Comparison of ENCODE assay signal across 1 cellular context in genomic region chr2:159286709-159287441, GRCh38.
TF ChIP-seq lines count a peak whose summit lies in the region.

No MANE protein-coding gene starts in this region.

TF ChIP-seq in HepG2, 621 proteins besides CTCF, POLR2A, EP300 and RAD21 (continued from another document and continues in another):
- TF ChIP-seq USF2 (IDR thresholded peaks at IDR 0.05; ENCODE audit: low read depth, low read length) (no peak), USF2 (CRISPR knock-in tag; IDR thresholded peaks at IDR 0.05; ENCODE audit: borderline replicate concordance) (0 out of 2 replicates have a peak, but pooled peaks have one; percentile 33), TGIF2 (CRISPR knock-in tag; IDR thresholded peaks at IDR 0.05) (peak; percentile 31; the same call in 1 of the 2 replicates), SSRP1 (CRISPR knock-in tag; IDR thresholded peaks at IDR 0.05) (0 out of 2 replicates have a peak, but pooled peaks have one; percentile 55), PLRG1 (conservative IDR thresholded peaks at IDR 0.05) (no peak), SMYD3 (CRISPR knock-in tag; IDR thresholded peaks at IDR 0.05) (no peak; the same call in 1 of the 2 replicates), ZNF543 (CRISPR knock-in tag; IDR thresholded peaks at IDR 0.05) (no peak), ZBTB2 (CRISPR knock-in tag; IDR thresholded peaks at IDR 0.05; ENCODE audit: low read depth) (no peak), FOXA3 (CRISPR knock-in tag; IDR thresholded peaks at IDR 0.05) (no peak), GTF2F1 (IDR thresholded peaks at IDR 0.05; ENCODE audit: low read length) (0 out of 2 replicates have a peak, but pooled peaks have one; percentile 21), ZSCAN20 (CRISPR knock-in tag; IDR thresholded peaks at IDR 0.05; ENCODE audit: borderline replicate concordance) (peak; percentile 6; the same call in 1 of the 2 replicates), TRIM22 (IDR thresholded peaks at IDR 0.05) (no peak), ZNF143 (CRISPR knock-in tag; IDR thresholded peaks at IDR 0.05) (0 out of 2 replicates have a peak, but pooled peaks have one; percentile 40), ZFP82 (CRISPR knock-in tag; IDR thresholded peaks at IDR 0.05; ENCODE audit: borderline replicate concordance) (no peak), THRA (CRISPR knock-in tag; IDR thresholded peaks at IDR 0.05; ENCODE audit: borderline replicate concordance) (0 out of 2 replicates have a peak, but pooled peaks have one; percentile 30), THAP7 (CRISPR knock-in tag; IDR thresholded peaks at IDR 0.05) (peak; percentile 90), ZNF670 (CRISPR knock-in tag; IDR thresholded peaks at IDR 0.05; ENCODE audit: borderline replicate concordance) (0 out of 2 replicates have a peak, but pooled peaks have one; percentile 46), FOXK1 (CRISPR knock-in tag; IDR thresholded peaks at IDR 0.05; ENCODE audit: borderline replicate concordance, low read depth) (peak; percentile 27; the same call in 1 of the 2 replicates), HDAC2 (CRISPR knock-in tag; IDR thresholded peaks at IDR 0.05) (no peak; the same call in 1 of the 2 replicates), NCOA1 (CRISPR knock-in tag; IDR thresholded peaks at IDR 0.05) (no peak), HES4 (CRISPR knock-in tag; IDR thresholded peaks at IDR 0.05; ENCODE audit: borderline replicate concordance) (no peak), ZNF510 (CRISPR knock-in tag; IDR thresholded peaks at IDR 0.05; ENCODE audit: low read depth) (no peak), ZNF362 (CRISPR knock-in tag; IDR thresholded peaks at IDR 0.05; ENCODE audit: borderline replicate concordance) (no peak), ZNF24 (IDR thresholded peaks at IDR 0.05) (no peak), RXRB (CRISPR knock-in tag; IDR thresholded peaks at IDR 0.05; ENCODE audit: borderline replicate concordance) (no peak), ZNF790 (CRISPR knock-in tag; IDR thresholded peaks at IDR 0.05; ENCODE audit: borderline replicate concordance) (no peak), ZNF839 (CRISPR knock-in tag; IDR thresholded peaks at IDR 0.05; ENCODE audit: borderline replicate concordance) (no peak), ZNF652 (CRISPR knock-in tag; IDR thresholded peaks at IDR 0.05; ENCODE audit: borderline replicate concordance, low read depth) (no peak), CREM (IDR thresholded peaks at IDR 0.05) (0 out of 2 replicates have a peak, but pooled peaks have one; percentile 39), CREM (CRISPR knock-in tag; IDR thresholded peaks at IDR 0.05) (no peak), KLF9 (CRISPR knock-in tag; IDR thresholded peaks at IDR 0.05; ENCODE audit: low read depth) (no peak; the same call in 1 of the 2 replicates), FOXJ3 (CRISPR knock-in tag; IDR thresholded peaks at IDR 0.05; ENCODE audit: borderline replicate concordance) (no peak), ZMYM2 (CRISPR knock-in tag; IDR thresholded peaks at IDR 0.05) (0 out of 2 replicates have a peak, but pooled peaks have one; percentile 4), TRIM24 (CRISPR knock-in tag; IDR thresholded peaks at IDR 0.05) (no peak), U2AF2 (IDR thresholded peaks at IDR 0.05; ENCODE audit: low read depth, low read length) (no peak), POLR2G (IDR thresholded peaks at IDR 0.05; ENCODE audit: low read depth, low read length) (peak; percentile 98), ZZZ3 (CRISPR knock-in tag; IDR thresholded peaks at IDR 0.05; ENCODE audit: borderline replicate concordance) (no peak), SAFB2 (CRISPR knock-in tag; IDR thresholded peaks at IDR 0.05; ENCODE audit: borderline replicate concordance, low read depth) (no peak), ZNF776 (CRISPR knock-in tag; IDR thresholded peaks at IDR 0.05) (no peak), DR1 (CRISPR knock-in tag; IDR thresholded peaks at IDR 0.05) (no peak; the same call in 1 of the 2 replicates), PAX8 (CRISPR knock-in tag; IDR thresholded peaks at IDR 0.05; ENCODE audit: borderline replicate concordance) (0 out of 2 replicates have a peak, but pooled peaks have one; percentile 2), MLX (CRISPR knock-in tag; IDR thresholded peaks at IDR 0.05) (no peak), ZNF749 (CRISPR knock-in tag; IDR thresholded peaks at IDR 0.05; ENCODE audit: borderline replicate concordance) (no peak), ZNF484 (CRISPR knock-in tag; IDR thresholded peaks at IDR 0.05; ENCODE audit: borderline replicate concordance, low read depth) (no peak), ZBTB26 (CRISPR knock-in tag; IDR thresholded peaks at IDR 0.05; ENCODE audit: borderline replicate concordance) (no peak; the same call in 1 of the 2 replicates), GPBP1L1 (CRISPR knock-in tag; IDR thresholded peaks at IDR 0.05) (no peak), EED (CRISPR knock-in tag; IDR thresholded peaks at IDR 0.05) (no peak), THYN1 (CRISPR knock-in tag; IDR thresholded peaks at IDR 0.05; ENCODE audit: borderline replicate concordance, low read depth) (0 out of 2 replicates have a peak, but pooled peaks have one; percentile 62), ELF4 (CRISPR knock-in tag; IDR thresholded peaks at IDR 0.05; ENCODE audit: borderline replicate concordance) (peak; percentile 66; the same call in 1 of the 2 replicates), ZBTB25 (CRISPR knock-in tag; IDR thresholded peaks at IDR 0.05) (no peak; the same call in 1 of the 2 replicates), AKAP8 (CRISPR knock-in tag; IDR thresholded peaks at IDR 0.05) (no peak), AGO2 (optimal IDR thresholded peaks at IDR 0.05; ENCODE audit: low read depth, low read length) (peak; percentile 76), PHF21A (CRISPR knock-in tag; IDR thresholded peaks at IDR 0.05) (peak; percentile 67), TSC22D2 (CRISPR knock-in tag; IDR thresholded peaks at IDR 0.05; ENCODE audit: borderline replicate concordance) (peak; percentile 72; the same call in 1 of the 2 replicates), ZBTB21 (CRISPR knock-in tag; IDR thresholded peaks at IDR 0.05) (no peak), ZNF431 (CRISPR knock-in tag; IDR thresholded peaks at IDR 0.05; ENCODE audit: borderline replicate concordance, low read depth) (no peak), HCFC1 (IDR thresholded peaks at IDR 0.05; ENCODE audit: low read depth, low read length) (no peak), MAZ (IDR thresholded peaks at IDR 0.05; ENCODE audit: borderline replicate concordance, low read depth, low read length) (peak; percentile 83), MAZ (CRISPR knock-in tag; IDR thresholded peaks at IDR 0.05; ENCODE audit: low read depth) (peak; percentile 23; the same call in 1 of the 2 replicates), ASH2L (IDR thresholded peaks at IDR 0.05; ENCODE audit: insufficient read length, low read depth, low read length) (no peak), ZNF33B (CRISPR knock-in tag; IDR thresholded peaks at IDR 0.05) (no peak; the same call in 1 of the 2 replicates), ZNF263 (CRISPR knock-in tag; IDR thresholded peaks at IDR 0.05) (peak; percentile 31; the same call in 1 of the 2 replicates), CEBPG (CRISPR knock-in tag; IDR thresholded peaks at IDR 0.05) (no peak)
